ENCODE assay signal across 2 cellular contexts in genomic region chr3:122681294-122682015, GRCh38.
TF ChIP-seq lines count a peak whose summit lies in the region.

No MANE protein-coding gene starts in this region.

TF ChIP-seq in GM23338, 12 proteins besides CTCF, POLR2A, EP300 and RAD21 (continued from another document):
- TF ChIP-seq ZNF462 (CRISPR knock-in tag; IDR thresholded peaks at IDR 0.05) = no peak

TF ChIP-seq in WTC11, 78 proteins besides CTCF, POLR2A, EP300 and RAD21 (continued from another document):
- TF ChIP-seq FOXP4 (CRISPR knock-in tag; IDR thresholded peaks at IDR 0.05) (no peak), ARID4B (CRISPR knock-in tag; IDR thresholded peaks at IDR 0.05; ENCODE audit: borderline replicate concordance) (no peak), ZNF263 (CRISPR knock-in tag; IDR thresholded peaks at IDR 0.05; ENCODE audit: low read depth) (no peak), ATF1 (CRISPR knock-in tag; IDR thresholded peaks at IDR 0.05) (no peak), NFE2L1 (CRISPR knock-in tag; IDR thresholded peaks at IDR 0.05) (no peak), SMAD4 (CRISPR knock-in tag; IDR thresholded peaks at IDR 0.05) (no peak), GRHL2 (CRISPR knock-in tag; IDR thresholded peaks at IDR 0.05; ENCODE audit: insufficient replicate concordance, severe bottlenecking) (no peak), ZNF425 (CRISPR knock-in tag; conservative IDR thresholded peaks at IDR 0.05) (no peak), NR1H2 (CRISPR knock-in tag; IDR thresholded peaks at IDR 0.05) (no peak), IRF2 (CRISPR knock-in tag; IDR thresholded peaks at IDR 0.05; ENCODE audit: borderline replicate concordance, low read depth) (no peak), ZNF512 (CRISPR knock-in tag; IDR thresholded peaks at IDR 0.05; ENCODE audit: borderline replicate concordance) (no peak), MYBL2 (CRISPR knock-in tag; IDR thresholded peaks at IDR 0.05) (no peak), ZMAT4 (CRISPR knock-in tag; IDR thresholded peaks at IDR 0.05) (no peak), JAZF1 (CRISPR knock-in tag; IDR thresholded peaks at IDR 0.05) (no peak)
